ENCODE assay signal across 8 cellular contexts in genomic region chr5:157731272-157732129, GRCh38. TPM values are rescaled to one million over a fixed set of nuclear protein-coding genes. Genes with fewer than 3 reads are reported as not detected.
DNase-seq lines count a peak whose midpoint lies in the region; ATAC-seq and TF ChIP-seq lines count a peak whose summit lies in the region.

Gene THG1L (plus strand): TSS chr5:157731420. CDS start chr5:157731441, 21 bp downstream.

- peak within 1 kb of the TSS; percentile 98 for H3K27ac Mint-ChIP-seq in activated CD4-positive, alpha-beta T cell treated with anti-CD3 and anti-CD28 coated beads, Interleukin-2, amount 10 ng/mL, durations not matched to agents 24 days and 14 days

- POLR2A ChIA-PET in BJ (lab: Charles Lee): interaction anchor here (0.6 kb wide), 1 partner anchor 21 kb away, joined by 9 read pairs; no protein-coding TSS in a partner anchor

- H3K36me3 Mint-ChIP-seq in activated CD4-positive, alpha-beta T cell treated with anti-CD3 and anti-CD28 coated beads, Interleukin-2, amount 10 ng/mL, durations not matched to agents 24 days and 14 days (ENCODE audit: low read depth): peaks cover 20% of the 10 kb centered on the region

- CTCF ChIA-PET in BJ (lab: Yijun Ruan, JAX): interaction anchor here (0.9 to 5.4 kb wide), 6 partner anchors 12 to 404 kb away, joined by 3 to 42 read pairs (median 4); partner anchors contain the start of gene LSM11

- peak within 1 kb of the TSS; percentile 61 for H3K4me3 ChIP-seq in BJ (ENCODE audit: low read depth, low read length)
- peak within 1 kb of the TSS; percentile 83 for H3K4me3 ChIP-seq in coronary artery

- no peaks in the 10 kb centered on the region for H3K27me3 ChIP-seq in BJ (ENCODE audit: control insufficient read depth, insufficient read depth, low read length)

- H3K4me1 Mint-ChIP-seq in activated CD4-positive, alpha-beta T cell treated with anti-CD3 and anti-CD28 coated beads, Interleukin-2, amount 10 ng/mL, durations not matched to agents 24 days and 14 days: peaks cover 25% of the 10 kb centered on the region

- no peak for TF ChIP-seq CTCF in BJ (IDR thresholded peaks at IDR 0.05; ENCODE audit: insufficient read depth, low read depth, low read length)
- no peak for TF ChIP-seq CTCF in coronary artery (IDR thresholded peaks at IDR 0.05)

- intact Hi-C loops in activated CD4-positive, alpha-beta T cell treated with anti-CD3 and anti-CD28 coated beads, Interleukin-2, amount 10 ng/mL, durations not matched to agents 24 days and 14 days (cut with micrococcal nuclease): loop anchor here (1.0 to 5.0 kb wide), 8 partner anchors 12 to 1726 kb away; partner anchors contain the start of genes CLINT1, LSM11, MED7 and NIPAL4
- intact Hi-C loops in left colon (cut with DNase I, micrococcal nuclease): no loop called here

- H3K4me3 Mint-ChIP-seq in activated CD4-positive, alpha-beta T cell treated with anti-CD3 and anti-CD28 coated beads, Interleukin-2, amount 10 ng/mL, durations not matched to agents 24 days and 14 days: peak within 1 kb of the TSS; percentile 97

- peak; percentile 93 for DNase-seq in BJ (ENCODE audit: low read depth)
- peak; percentile 93 for DNase-seq in NCI-H526 treated with DMSO at 0.1 percent for 48 hours (lab: John Stamatoyannopoulos, UW)
- peak; percentile 100 for DNase-seq in activated CD4-positive, alpha-beta T cell treated with anti-CD3 and anti-CD28 coated beads, Interleukin-2, amount 10 ng/mL, durations not matched to agents 24 days and 14 days
- DNase-seq in coronary artery (ENCODE audit: low spot score): peak; percentile 99
- DNase-seq in left colon: peak; percentile 98
- DNase-seq in stimulated activated CD4-positive, alpha-beta T cell treated with anti-CD3 and anti-CD28 coated beads, Interleukin-1b, Interleukin-23, amount 100 ng/mL, for 48 hours: peak; percentile 99

- no peaks in the 10 kb centered on the region for H3K27me3 Mint-ChIP-seq in activated CD4-positive, alpha-beta T cell treated with anti-CD3 and anti-CD28 coated beads, Interleukin-2, amount 10 ng/mL, durations not matched to agents 24 days and 14 days

- peak within 1 kb of the TSS; percentile 94 to 95 for H3K27ac ChIP-seq in coronary artery

- H3K36me3 ChIP-seq in BJ (ENCODE audit: control insufficient read depth, insufficient read depth, low read length): peaks cover 4% of the 10 kb centered on the region; the same call in 1 of the 2 replicates

- H3K9me3 Mint-ChIP-seq in activated CD4-positive, alpha-beta T cell treated with anti-CD3 and anti-CD28 coated beads, Interleukin-2, amount 10 ng/mL, durations not matched to agents 24 days and 14 days: peaks cover 2% of the 10 kb centered on the region

- ATAC-seq in GM19324 (IDR thresholded peaks at IDR 0.05; ENCODE audit: low FRiP score, unreplicated experiment): peak; percentile 95
- ATAC-seq in HG03469 (IDR thresholded peaks at IDR 0.05; ENCODE audit: unreplicated experiment): peak; percentile 84
- peak; percentile 95 for ATAC-seq in left colon

RNA-seq across cellular contexts. Expression of gene THG1L, which starts in this region (rescaled TPM):
- polyA plus RNA-seq in BJ (2011; rRNA removed): 22.7 and 29.5 TPM in 2 replicates
- 19.0 and 24.7 TPM in 2 replicates for polyA minus RNA-seq in BJ (2011; rRNA and poly(A)+ RNA removed)
- 25.0 and 26.7 TPM in 2 replicates for total RNA-seq in activated CD4-positive, alpha-beta T cell treated with anti-CD3 and anti-CD28 coated beads, Interleukin-2, amount 10 ng/mL, durations not matched to agents 24 days and 14 days
- total RNA-seq in left colon: 10 to 100 TPM; 11.6 to 14.5 TPM

Comparison
In these comparisons a context has a peak if more than half of its experiments do, and no peak if none do; other contexts are left out.
1. Peak in every context shown above with its lines: DNase-seq, ATAC-seq, H3K4me3 ChIP-seq and H3K27ac ChIP-seq.